Comparison of ENCODE assay signal across 20 cellular contexts in the genomic region with DNA sequence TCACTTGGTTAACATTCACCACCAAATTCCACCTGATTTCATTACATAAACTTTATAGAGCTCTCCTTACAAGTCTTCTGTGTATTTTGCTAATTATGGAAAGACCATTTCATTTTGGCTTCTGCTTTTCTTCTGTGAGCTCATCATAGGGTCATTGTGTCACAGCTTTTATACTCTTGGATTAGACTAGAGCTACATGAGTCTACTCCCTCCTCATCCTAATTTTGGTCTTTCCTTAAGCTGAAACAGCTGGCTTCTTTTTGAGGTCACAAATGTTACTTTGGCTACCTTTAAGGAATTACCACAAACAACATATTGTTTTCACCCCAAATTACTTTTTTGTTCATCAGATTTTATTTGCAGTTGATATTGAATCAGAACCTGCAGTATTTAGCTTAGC.
"Had no signal": no experiment of that assay in that cellular context is flagged by ENCODE, and none has a peak within 500 bp of the region (broad histone marks: within the 10 kb centered on the region; RNA-seq: fewer than 3 reads in every experiment).

No MANE protein-coding gene starts in this region.

- H3K4me1 Mint-ChIP-seq: activated naive CD4-positive, alpha-beta T cell treated with anti-CD3 and anti-CD28 coated beads, Interleukin-2, amount 10 ng/mL, durations not matched to agents 7 days and 5 days; naive B cell had no signal

- H3K9me3 ChIP-seq: ascending aorta, colonic mucosa, lower lobe of right lung, tibial nerve had no signal

- H3K4me1 ChIP-seq: colonic mucosa, lower lobe of right lung had no signal

- H3K27me3 ChIP-seq: ascending aorta, colonic mucosa, tibial nerve had no signal

- DNase-seq: activated CD4-positive, alpha-beta memory T cell treated with anti-CD3 and anti-CD28 coated beads for 36 hours; activated CD4-positive, alpha-beta T cell treated with anti-CD3 and anti-CD28 coated beads for 48 hours; activated effector memory CD4-positive, alpha-beta T cell treated with anti-CD3 and anti-CD28 coated beads, Interleukin-2, amount 50 U/mL, for 16 hours; activated naive CD4-positive, alpha-beta T cell treated with anti-CD3 and anti-CD28 coated beads, Interleukin-2, amount 10 ng/mL, durations not matched to agents 7 days and 5 days; central memory CD4-positive, alpha-beta T cell; colonic mucosa; dorsolateral prefrontal cortex; effector memory CD8-positive, alpha-beta T cell; lower lobe of right lung; mesendoderm; naive B cell; nucleus accumbens; stimulated activated CD4-positive, alpha-beta T cell treated with anti-CD3 and anti-CD28 coated beads, Interleukin-4, amount 100 ng/mL, for 24 hours; substantia nigra had no signal

- H3K9me3 Mint-ChIP-seq: activated naive CD4-positive, alpha-beta T cell treated with anti-CD3 and anti-CD28 coated beads, Interleukin-2, amount 10 ng/mL, durations not matched to agents 7 days and 5 days had no signal

- H3K27ac Mint-ChIP-seq: activated CD4-positive, alpha-beta memory T cell treated with anti-CD3 and anti-CD28 coated beads for 36 hours; activated naive CD4-positive, alpha-beta T cell treated with anti-CD3 and anti-CD28 coated beads, Interleukin-2, amount 10 ng/mL, durations not matched to agents 7 days and 5 days; effector memory CD8-positive, alpha-beta T cell; naive B cell; progenitor cell of endocrine pancreas; stimulated activated naive CD8-positive, alpha-beta T cell treated with anti-CD3 and anti-CD28 coated beads, Interleukin-15, Interleukin-2, amounts not matched to agents 100 ng/mL and 50 ng/mL, for 24 hours had no signal

- ATAC-seq: effector memory CD8-positive, alpha-beta T cell; left lobe of liver; lower lobe of right lung had no signal

- H3K4me3 ChIP-seq: ascending aorta, colonic mucosa, dorsolateral prefrontal cortex, lower lobe of right lung, tibial nerve had no signal

- H3K27me3 Mint-ChIP-seq: activated CD4-positive, alpha-beta memory T cell treated with anti-CD3 and anti-CD28 coated beads for 36 hours; activated naive CD4-positive, alpha-beta T cell treated with anti-CD3 and anti-CD28 coated beads, Interleukin-2, amount 10 ng/mL, durations not matched to agents 7 days and 5 days; effector memory CD8-positive, alpha-beta T cell; progenitor cell of endocrine pancreas had no signal

- H3K4me3 Mint-ChIP-seq: activated CD4-positive, alpha-beta memory T cell treated with anti-CD3 and anti-CD28 coated beads for 36 hours; activated naive CD4-positive, alpha-beta T cell treated with anti-CD3 and anti-CD28 coated beads, Interleukin-2, amount 10 ng/mL, durations not matched to agents 7 days and 5 days; effector memory CD8-positive, alpha-beta T cell; naive B cell; stimulated activated naive CD8-positive, alpha-beta T cell treated with anti-CD3 and anti-CD28 coated beads, Interleukin-15, Interleukin-2, amounts not matched to agents 100 ng/mL and 50 ng/mL, for 24 hours had no signal

- H3K27ac ChIP-seq: colonic mucosa, dorsolateral prefrontal cortex, lower lobe of right lung, tibial nerve had no signal

- H3K36me3 ChIP-seq: ascending aorta, colonic mucosa, lower lobe of right lung, tibial nerve had no signal

- H3K36me3 Mint-ChIP-seq: activated CD4-positive, alpha-beta memory T cell treated with anti-CD3 and anti-CD28 coated beads for 36 hours; activated naive CD4-positive, alpha-beta T cell treated with anti-CD3 and anti-CD28 coated beads, Interleukin-2, amount 10 ng/mL, durations not matched to agents 7 days and 5 days; naive B cell had no signal

- FAIRE-seq: endothelial cell of umbilical vein had no signal
